ENCODE assay signal across 1 cellular context in genomic region chr20:10800288-10800687, GRCh38.
A peak's percentile ranks its signal among the peaks of the same experiment; 100 is the strongest.
TF ChIP-seq lines count a peak whose summit lies in the region.

No MANE protein-coding gene starts in this region.

TF ChIP-seq in HepG2, 621 proteins besides CTCF, POLR2A, EP300 and RAD21 (continued from another document and continues in another):
- no peak for TF ChIP-seq ZBTB2 (CRISPR knock-in tag; IDR thresholded peaks at IDR 0.05; ENCODE audit: low read depth)
- no peak for TF ChIP-seq ZNF12 (CRISPR knock-in tag; IDR thresholded peaks at IDR 0.05)
- no peak for TF ChIP-seq KDM4B (CRISPR knock-in tag; IDR thresholded peaks at IDR 0.05)
- TF ChIP-seq ZNF143 (CRISPR knock-in tag; IDR thresholded peaks at IDR 0.05): no peak
- peak; percentile 62; the same call in 1 of the 2 replicates for TF ChIP-seq ZFP36L1 (CRISPR knock-in tag; IDR thresholded peaks at IDR 0.05)
- no peak for TF ChIP-seq ZNF841 (CRISPR knock-in tag; IDR thresholded peaks at IDR 0.05; ENCODE audit: borderline replicate concordance)
- no peak for TF ChIP-seq PRDM10 (CRISPR knock-in tag; IDR thresholded peaks at IDR 0.05; ENCODE audit: low read depth)
- no peak for TF ChIP-seq ZNF441 (CRISPR knock-in tag; IDR thresholded peaks at IDR 0.05; ENCODE audit: borderline replicate concordance)
- TF ChIP-seq HMG20B (CRISPR knock-in tag; conservative IDR thresholded peaks at IDR 0.05): peak; percentile 60; the same call in 1 of the 2 replicates
- TF ChIP-seq ZNF274 (CRISPR knock-in tag; IDR thresholded peaks at IDR 0.05): no peak
- no peak for TF ChIP-seq ZSCAN21 (CRISPR knock-in tag; IDR thresholded peaks at IDR 0.05; ENCODE audit: borderline replicate concordance)
- no peak for TF ChIP-seq ZNF350 (CRISPR knock-in tag; IDR thresholded peaks at IDR 0.05; ENCODE audit: borderline replicate concordance, low read depth)
- TF ChIP-seq CBX5 (CRISPR knock-in tag; IDR thresholded peaks at IDR 0.05; ENCODE audit: borderline replicate concordance): no peak
- TF ChIP-seq ZNF207 (IDR thresholded peaks at IDR 0.05; ENCODE audit: borderline replicate concordance): no peak
- no peak for TF ChIP-seq ZNF264 (CRISPR knock-in tag; IDR thresholded peaks at IDR 0.05)
- no peak for TF ChIP-seq TIGD3 (CRISPR knock-in tag; IDR thresholded peaks at IDR 0.05; ENCODE audit: borderline replicate concordance)
- no peak for TF ChIP-seq DNMT3B (CRISPR knock-in tag; conservative IDR thresholded peaks at IDR 0.05)
- no peak for TF ChIP-seq PCBP1 (IDR thresholded peaks at IDR 0.05; ENCODE audit: borderline replicate concordance, low read depth, low read length)
- no peak for TF ChIP-seq ELF1 (CRISPR knock-in tag; IDR thresholded peaks at IDR 0.05)
- TF ChIP-seq ZNF180 (CRISPR knock-in tag; IDR thresholded peaks at IDR 0.05; ENCODE audit: borderline replicate concordance, low read depth): no peak
- TF ChIP-seq AGO2 (optimal IDR thresholded peaks at IDR 0.05; ENCODE audit: low read depth, low read length): no peak
- no peak for TF ChIP-seq ZNF746 (CRISPR knock-in tag; IDR thresholded peaks at IDR 0.05)
- no peak for TF ChIP-seq ZNF501 (CRISPR knock-in tag; IDR thresholded peaks at IDR 0.05)
- TF ChIP-seq PITX1 (CRISPR knock-in tag; IDR thresholded peaks at IDR 0.05): 0 out of 2 replicates have a peak, but pooled peaks have one; percentile 27
- TF ChIP-seq ZBTB33 (CRISPR knock-in tag; IDR thresholded peaks at IDR 0.05): no peak
- TF ChIP-seq SNRNP70 (IDR thresholded peaks at IDR 0.05; ENCODE audit: low read depth, low read length): no peak
- TF ChIP-seq TARDBP (CRISPR knock-in tag; IDR thresholded peaks at IDR 0.05): no peak
- TF ChIP-seq FOXC1 (CRISPR knock-in tag; IDR thresholded peaks at IDR 0.05; ENCODE audit: borderline replicate concordance): no peak
- no peak for TF ChIP-seq ZBTB49 (CRISPR knock-in tag; IDR thresholded peaks at IDR 0.05; ENCODE audit: borderline replicate concordance)
- no peak for TF ChIP-seq ZZZ3 (CRISPR knock-in tag; IDR thresholded peaks at IDR 0.05; ENCODE audit: borderline replicate concordance)
- no peak for TF ChIP-seq TEF (CRISPR knock-in tag; IDR thresholded peaks at IDR 0.05)
- TF ChIP-seq NFYC (CRISPR knock-in tag; IDR thresholded peaks at IDR 0.05): no peak
- TF ChIP-seq MAX (IDR thresholded peaks at IDR 0.05): 0 out of 2 replicates have a peak, but pooled peaks have one; percentile 29
- no peak for TF ChIP-seq ZNF674 (CRISPR knock-in tag; IDR thresholded peaks at IDR 0.05; ENCODE audit: low read depth)
- TF ChIP-seq SOX13 (IDR thresholded peaks at IDR 0.05): peak; percentile 59; the same call in 1 of the 2 replicates
- peak in 1 of 2 experiments; percentile 96; a peak in 2 of 4 replicates for TF ChIP-seq SOX13 (CRISPR knock-in tag; conservative IDR thresholded peaks at IDR 0.05 in 1 of 2, IDR thresholded peaks at IDR 0.05 in 1 of 2)
- TF ChIP-seq SRSF1 (optimal IDR thresholded peaks at IDR 0.05; ENCODE audit: low read depth, low read length): no peak
- TF ChIP-seq TOPORS (CRISPR knock-in tag; IDR thresholded peaks at IDR 0.05): no peak
- TF ChIP-seq HNF4A (CRISPR knock-in tag; IDR thresholded peaks at IDR 0.05): no peak
- peak; percentile 87 for TF ChIP-seq TBX3 (IDR thresholded peaks at IDR 0.05; ENCODE audit: borderline replicate concordance)
- TF ChIP-seq ZBTB21 (CRISPR knock-in tag; IDR thresholded peaks at IDR 0.05): no peak
- TF ChIP-seq POLR2AphosphoS5 (IDR thresholded peaks at IDR 0.05; ENCODE audit: low read depth, low read length): no peak
- TF ChIP-seq ZNF879 (CRISPR knock-in tag; IDR thresholded peaks at IDR 0.05): no peak
- no peak for TF ChIP-seq ZNF282 (IDR thresholded peaks at IDR 0.05; ENCODE audit: partially characterized antibody)
- TF ChIP-seq BHLHE40 (IDR thresholded peaks at IDR 0.05; ENCODE audit: low read length): peak; percentile 57
- no peak for TF ChIP-seq ZSCAN29 (CRISPR knock-in tag; conservative IDR thresholded peaks at IDR 0.05)
- TF ChIP-seq AFF4 (CRISPR knock-in tag; IDR thresholded peaks at IDR 0.05): no peak
- no peak for TF ChIP-seq ZNF543 (CRISPR knock-in tag; IDR thresholded peaks at IDR 0.05)
- no peak for TF ChIP-seq THYN1 (CRISPR knock-in tag; IDR thresholded peaks at IDR 0.05; ENCODE audit: borderline replicate concordance, low read depth)
- TF ChIP-seq SRSF4 (IDR thresholded peaks at IDR 0.05; ENCODE audit: low read depth, low read length, poor library complexity, severe bottlenecking): no peak
- TF ChIP-seq GATA4 (IDR thresholded peaks at IDR 0.05; ENCODE audit: borderline replicate concordance, low read depth): no peak; the same call in 1 of the 2 replicates
- TF ChIP-seq RXRB (CRISPR knock-in tag; IDR thresholded peaks at IDR 0.05; ENCODE audit: borderline replicate concordance): peak; percentile 77; the same call in 1 of the 2 replicates
- TF ChIP-seq HOXA9 (CRISPR knock-in tag; IDR thresholded peaks at IDR 0.05; ENCODE audit: borderline replicate concordance): no peak
- TF ChIP-seq ZBTB8A (CRISPR knock-in tag; IDR thresholded peaks at IDR 0.05; ENCODE audit: borderline replicate concordance, low read depth): no peak
- TF ChIP-seq NCOR1 (IDR thresholded peaks at IDR 0.05; ENCODE audit: borderline replicate concordance, low read length): no peak
- no peak for TF ChIP-seq CBX1 (IDR thresholded peaks at IDR 0.05; ENCODE audit: low read depth)
- peak; percentile 57; the same call in 1 of the 2 replicates for TF ChIP-seq NCOA2 (CRISPR knock-in tag; IDR thresholded peaks at IDR 0.05)
- no peak for TF ChIP-seq KLF12 (CRISPR knock-in tag; IDR thresholded peaks at IDR 0.05; ENCODE audit: borderline replicate concordance)
- TF ChIP-seq ZNF383 (CRISPR knock-in tag; IDR thresholded peaks at IDR 0.05; ENCODE audit: borderline replicate concordance): no peak
